Comparison of ENCODE assay signal across 10 cellular contexts in genomic region chr1:21594935-21595897, GRCh38.
DNase-seq lines count a peak whose midpoint lies in the region; ATAC-seq and TF ChIP-seq lines count a peak whose summit lies in the region.
"Had no signal": no experiment of that assay in that cellular context is flagged by ENCODE, and none has a peak within 500 bp of the region (broad histone marks: within the 10 kb centered on the region; RNA-seq: fewer than 3 reads in every experiment).

No MANE protein-coding gene starts in this region.

- H3K9me3 ChIP-seq in neural progenitor cell (ENCODE audit: low read depth): no peaks in the 10 kb centered on the region
- H3K9me3 ChIP-seq in aorta (ENCODE audit: control insufficient read depth, low read length): no peaks in the 10 kb centered on the region

- no peaks in the 10 kb centered on the region for H3K79me2 ChIP-seq in neural progenitor cell (ENCODE audit: low read depth)

- 65 to 68% methylated on average over 24 to 26 of the region's 26 CpGs for WGBS in aorta, 2 donors

- no peaks in the 10 kb centered on the region for H3K36me3 Mint-ChIP-seq in neural progenitor cell
- H3K36me3 Mint-ChIP-seq: activated naive CD4-positive, alpha-beta T cell treated with anti-CD3 and anti-CD28 coated beads, Interleukin-2, amount 50 U/mL, for 24 hours had no signal

- no peaks in the 10 kb centered on the region for H3F3A ChIP-seq in neural progenitor cell (ENCODE audit: low read depth)

- TF ChIP-seq CTCF in NB4 (IDR thresholded peaks at IDR 0.05; ENCODE audit: low read depth, low read length) (peak; percentile 77), neural progenitor cell (IDR thresholded peaks at IDR 0.05) (peak; percentile 77)

- peaks cover 12% of the 10 kb centered on the region for H4K20me1 ChIP-seq in neural progenitor cell (ENCODE audit: low read depth)

- no peak overlapping the region for H3K4me3 Mint-ChIP-seq in neural progenitor cell
- H3K4me3 Mint-ChIP-seq: activated naive CD4-positive, alpha-beta T cell treated with anti-CD3 and anti-CD28 coated beads, Interleukin-2, amount 50 U/mL, for 24 hours had no signal

- H3K4me1 Mint-ChIP-seq in neural progenitor cell: peaks cover 21% of the 10 kb centered on the region
- H3K4me1 Mint-ChIP-seq: activated naive CD4-positive, alpha-beta T cell treated with anti-CD3 and anti-CD28 coated beads, Interleukin-2, amount 50 U/mL, for 24 hours had no signal

- peak; percentile 12 for DNase-seq in NCI-H2029 (lab: John Stamatoyannopoulos, UW)
- no peak for DNase-seq in NCI-H2029 treated with DMSO at 0.1 percent for 48 hours (lab: John Stamatoyannopoulos, UW)
- peak; percentile 69 for DNase-seq in NB4 (ENCODE audit: low read depth)
- DNase-seq in activated CD4-positive, alpha-beta T cell treated with anti-CD3 and anti-CD28 coated beads, Interleukin-2, amount 50 U/mL, for 48 hours: peak; percentile 79 to 82
- DNase-seq in neural progenitor cell (ENCODE audit: low spot score): peak; percentile 80
- peak; percentile 74 to 88 for DNase-seq in aorta

- no peak overlapping the region for H3K4me2 ChIP-seq in neural progenitor cell

- H3K27ac ChIP-seq in neural progenitor cell: no peak overlapping the region
- H3K27ac ChIP-seq in aorta (ENCODE audit: low read depth in 1 of 2, low read length in 2 of 2): no peak overlapping the region
- H3K27ac ChIP-seq: C4-2B had no signal

- peaks cover 6% of the 10 kb centered on the region for H3K27me3 Mint-ChIP-seq in neural progenitor cell (ENCODE audit: insufficient read depth, low read depth)

- TF ChIP-seq POLR2A in NB4 (IDR thresholded peaks at IDR 0.05; ENCODE audit: extremely low read depth, insufficient read length): no peak

- no peaks in the 10 kb centered on the region for H3K27me3 ChIP-seq in neural progenitor cell
- no peaks in the 10 kb centered on the region for H3K27me3 ChIP-seq in aorta (ENCODE audit: control insufficient read depth in 1 of 2, insufficient read depth in 2 of 2, low read length in 1 of 2)

- intact Hi-C loops in aorta (cut with DNase I): no loop called here

- H3K4me3 ChIP-seq in NB4 (ENCODE audit: low read depth, low read length): no peak overlapping the region
- no peak overlapping the region for H3K4me3 ChIP-seq in neural progenitor cell
- H3K4me3 ChIP-seq in aorta (ENCODE audit: low read length in 2 of 2): no peak overlapping the region

- H3K9me3 Mint-ChIP-seq in neural progenitor cell: no peaks in the 10 kb centered on the region
- H3K9me3 Mint-ChIP-seq: activated naive CD4-positive, alpha-beta T cell treated with anti-CD3 and anti-CD28 coated beads, Interleukin-2, amount 50 U/mL, for 24 hours had no signal

- H2AFZ ChIP-seq in neural progenitor cell (replicated peaks): no peak overlapping the region

- ATAC-seq in esophagus mucosa (peak; percentile 5), aorta (ENCODE audit: low FRiP score) (no peak), HG02884 (IDR thresholded peaks at IDR 0.05; ENCODE audit: unreplicated experiment) (no peak)

- no peaks in the 10 kb centered on the region for H3K36me3 ChIP-seq in neural progenitor cell
- no peaks in the 10 kb centered on the region for H3K36me3 ChIP-seq in aorta (ENCODE audit: control insufficient read depth in 1 of 2, insufficient read depth in 2 of 2, low read length in 1 of 2)

- H3K27ac Mint-ChIP-seq in neural progenitor cell: no peak overlapping the region
- H3K27ac Mint-ChIP-seq: activated naive CD4-positive, alpha-beta T cell treated with anti-CD3 and anti-CD28 coated beads, Interleukin-2, amount 50 U/mL, for 24 hours had no signal

- peaks cover 22% of the 10 kb centered on the region for H3K4me1 ChIP-seq in neural progenitor cell
- no peaks in the 10 kb centered on the region for H3K4me1 ChIP-seq in aorta (ENCODE audit: control insufficient read depth in 1 of 2, insufficient read depth in 2 of 2, low read length in 2 of 2)

- no peak overlapping the region for H3K9ac ChIP-seq in neural progenitor cell
